1 cellular context compared by ENCODE assay signal in genomic region chr6:106109043-106109442, GRCh38.
TF ChIP-seq lines count a peak whose summit lies in the region.

No MANE protein-coding gene starts in this region.

TF ChIP-seq in GM12878, 131 proteins besides CTCF, POLR2A, EP300 and RAD21:
- TF ChIP-seq POLR2AphosphoS2 (IDR thresholded peaks at IDR 0.05; ENCODE audit: low read depth, low read length) (0 out of 2 replicates have a peak, but pooled peaks have one; percentile 47), CEBPB (IDR thresholded peaks at IDR 0.05; ENCODE audit: borderline replicate concordance in 1 of 2, low read depth in 2 of 2, low read length in 2 of 2) (no peak)
